In the genomic region with DNA sequence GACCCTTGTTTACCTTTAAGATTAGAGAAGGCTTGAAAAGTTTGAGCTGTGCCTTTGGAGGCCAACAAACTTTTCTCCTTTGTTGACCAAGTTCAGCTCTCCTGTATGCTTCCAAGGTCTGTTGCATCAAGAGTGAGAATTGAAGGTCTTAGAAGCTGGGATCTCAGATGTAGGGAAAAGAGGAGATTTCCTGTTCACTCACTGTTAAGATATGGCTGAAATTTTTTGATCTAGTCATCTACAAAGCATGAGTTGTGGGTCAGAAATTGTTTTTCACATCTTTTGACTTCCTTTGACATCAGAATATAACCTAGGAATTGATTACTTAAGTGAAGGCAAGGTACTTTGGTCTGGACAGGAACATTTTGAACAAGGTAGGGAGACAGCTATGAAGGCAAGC, we compare ENCODE assay signal across 20 cellular contexts. TPM values are rescaled to one million over a fixed set of nuclear protein-coding genes. Genes with fewer than 3 reads are reported as not detected.
"Had no signal": no experiment of that assay in that cellular context is flagged by ENCODE, and none has a peak within 500 bp of the region (broad histone marks: within the 10 kb centered on the region; RNA-seq: fewer than 3 reads in every experiment).

No MANE protein-coding gene starts in this region.

- H3K36me3 Mint-ChIP-seq: activated naive CD8-positive, alpha-beta T cell treated with anti-CD3 and anti-CD28 coated beads, Interleukin-2, amount 10 ng/mL, durations not matched to agents 7 days and 5 days; natural killer cell; type B pancreatic cell had no signal

- H3K9me3 Mint-ChIP-seq: activated CD4-positive, alpha-beta memory T cell treated with anti-CD3 and anti-CD28 coated beads, Interleukin-2, amount 10 ng/mL, durations not matched to agents 7 days and 5 days; activated naive CD8-positive, alpha-beta T cell treated with anti-CD3 and anti-CD28 coated beads, Interleukin-2, amount 10 ng/mL, durations not matched to agents 7 days and 5 days; activated T-cell treated with anti-CD3 and anti-CD28 coated beads, Interleukin-2, amount 50 U/mL, for 72 hours; type B pancreatic cell had no signal

- H3K27me3 Mint-ChIP-seq: activated CD4-positive, alpha-beta memory T cell treated with anti-CD3 and anti-CD28 coated beads, Interleukin-2, amount 10 ng/mL, durations not matched to agents 7 days and 5 days; activated naive CD8-positive, alpha-beta T cell treated with anti-CD3 and anti-CD28 coated beads, Interleukin-2, amount 10 ng/mL, durations not matched to agents 7 days and 5 days; type B pancreatic cell had no signal

- H3K4me1 Mint-ChIP-seq: activated CD4-positive, alpha-beta memory T cell treated with anti-CD3 and anti-CD28 coated beads, Interleukin-2, amount 10 ng/mL, durations not matched to agents 7 days and 5 days; activated naive CD8-positive, alpha-beta T cell treated with anti-CD3 and anti-CD28 coated beads, Interleukin-2, amount 10 ng/mL, durations not matched to agents 7 days and 5 days; natural killer cell had no signal

- H3K4me1 ChIP-seq: right atrium auricular region, spleen had no signal

- H3K9me3 ChIP-seq: right atrium auricular region, spleen had no signal

- H3K27ac ChIP-seq: coronary artery, right atrium auricular region, spleen, VCaP had no signal

- H3K4me3 ChIP-seq: coronary artery, lung, right atrium auricular region, spleen had no signal

- DNase-seq: activated CD4-positive, alpha-beta memory T cell treated with anti-CD3 and anti-CD28 coated beads, Interleukin-2, amount 10 ng/mL, durations not matched to agents 7 days and 5 days; activated CD8-positive, alpha-beta memory T cell treated with anti-CD3 and anti-CD28 coated beads, Interleukin-2, amount 50 U/mL, for 4 hours; activated naive CD8-positive, alpha-beta T cell treated with anti-CD3 and anti-CD28 coated beads, Interleukin-2, amount 10 ng/mL, durations not matched to agents 7 days and 5 days; activated T-cell treated with anti-CD3 and anti-CD28 coated beads, Interleukin-2, amount 50 U/mL, for 72 hours; aorta; effector CD4-positive, alpha-beta T cell; glutamatergic neuron; left colon; natural killer cell; spleen; stimulated activated naive CD4-positive, alpha-beta T cell; T1000 had no signal

- H3K27me3 ChIP-seq: right atrium auricular region, spleen had no signal

- H3K27ac Mint-ChIP-seq: activated CD4-positive, alpha-beta memory T cell treated with anti-CD3 and anti-CD28 coated beads, Interleukin-2, amount 10 ng/mL, durations not matched to agents 7 days and 5 days; activated naive CD8-positive, alpha-beta T cell treated with anti-CD3 and anti-CD28 coated beads, Interleukin-2, amount 10 ng/mL, durations not matched to agents 7 days and 5 days; activated T-cell treated with anti-CD3 and anti-CD28 coated beads, Interleukin-2, amount 50 U/mL, for 72 hours; natural killer cell; type B pancreatic cell had no signal

- ATAC-seq: activated T-cell treated with anti-CD3 and anti-CD28 coated beads, Interleukin-2, amount 50 U/mL, for 72 hours; left colon; natural killer cell had no signal

- H3K4me3 Mint-ChIP-seq: activated CD4-positive, alpha-beta memory T cell treated with anti-CD3 and anti-CD28 coated beads, Interleukin-2, amount 10 ng/mL, durations not matched to agents 7 days and 5 days; activated naive CD8-positive, alpha-beta T cell treated with anti-CD3 and anti-CD28 coated beads, Interleukin-2, amount 10 ng/mL, durations not matched to agents 7 days and 5 days; activated T-cell treated with anti-CD3 and anti-CD28 coated beads, Interleukin-2, amount 50 U/mL, for 72 hours; natural killer cell; type B pancreatic cell had no signal

- H3K36me3 ChIP-seq: right atrium auricular region, spleen had no signal

RNA-seq across cellular contexts. Expression of a gene that starts 12.1 kb away (rescaled TPM):
- total RNA-seq: activated CD4-positive, alpha-beta memory T cell treated with anti-CD3 and anti-CD28 coated beads, Interleukin-2, amount 10 ng/mL, durations not matched to agents 7 days and 5 days; activated naive CD8-positive, alpha-beta T cell treated with anti-CD3 and anti-CD28 coated beads, Interleukin-2, amount 10 ng/mL, durations not matched to agents 7 days and 5 days; activated T-cell treated with anti-CD3 and anti-CD28 coated beads, Interleukin-2, amount 50 U/mL, for 72 hours; aorta; cardiac septum; left colon; mononuclear cell; natural killer cell; right atrium auricular region; spleen had no signal
- polyA plus RNA-seq: aorta, lung, spleen had no signal

RNA-seq across cellular contexts. Expression of a gene that starts 20.0 kb away (rescaled TPM):
- total RNA-seq: activated CD4-positive, alpha-beta memory T cell treated with anti-CD3 and anti-CD28 coated beads, Interleukin-2, amount 10 ng/mL, durations not matched to agents 7 days and 5 days; activated naive CD8-positive, alpha-beta T cell treated with anti-CD3 and anti-CD28 coated beads, Interleukin-2, amount 10 ng/mL, durations not matched to agents 7 days and 5 days; activated T-cell treated with anti-CD3 and anti-CD28 coated beads, Interleukin-2, amount 50 U/mL, for 72 hours; aorta; cardiac septum; left colon; natural killer cell; posterior vena cava; right atrium auricular region had no signal
- polyA plus RNA-seq: aorta, lung had no signal

RNA-seq across cellular contexts. Expression of a gene that starts 34.4 kb away (rescaled TPM):
- total RNA-seq: activated CD4-positive, alpha-beta memory T cell treated with anti-CD3 and anti-CD28 coated beads, Interleukin-2, amount 10 ng/mL, durations not matched to agents 7 days and 5 days; activated naive CD8-positive, alpha-beta T cell treated with anti-CD3 and anti-CD28 coated beads, Interleukin-2, amount 10 ng/mL, durations not matched to agents 7 days and 5 days; activated T-cell treated with anti-CD3 and anti-CD28 coated beads, Interleukin-2, amount 50 U/mL, for 72 hours; aorta; cardiac septum; left colon; mononuclear cell; natural killer cell; posterior vena cava; right atrium auricular region; spleen had no signal
- polyA plus RNA-seq: aorta, lung, spleen had no signal

RNA-seq across cellular contexts. Expression of a gene that starts 35.1 kb away (rescaled TPM):
- total RNA-seq: activated CD4-positive, alpha-beta memory T cell treated with anti-CD3 and anti-CD28 coated beads, Interleukin-2, amount 10 ng/mL, durations not matched to agents 7 days and 5 days; activated naive CD8-positive, alpha-beta T cell treated with anti-CD3 and anti-CD28 coated beads, Interleukin-2, amount 10 ng/mL, durations not matched to agents 7 days and 5 days; activated T-cell treated with anti-CD3 and anti-CD28 coated beads, Interleukin-2, amount 50 U/mL, for 72 hours; left colon; natural killer cell had no signal

RNA-seq across cellular contexts. Expression of a gene that starts 40.0 kb away (rescaled TPM):
- total RNA-seq: activated CD4-positive, alpha-beta memory T cell treated with anti-CD3 and anti-CD28 coated beads, Interleukin-2, amount 10 ng/mL, durations not matched to agents 7 days and 5 days; activated naive CD8-positive, alpha-beta T cell treated with anti-CD3 and anti-CD28 coated beads, Interleukin-2, amount 10 ng/mL, durations not matched to agents 7 days and 5 days; activated T-cell treated with anti-CD3 and anti-CD28 coated beads, Interleukin-2, amount 50 U/mL, for 72 hours; aorta; cardiac septum; left colon; mononuclear cell; natural killer cell; posterior vena cava; right atrium auricular region had no signal
- polyA plus RNA-seq: aorta had no signal
